ENCODE assay signal across 22 cellular contexts in the genomic region with DNA sequence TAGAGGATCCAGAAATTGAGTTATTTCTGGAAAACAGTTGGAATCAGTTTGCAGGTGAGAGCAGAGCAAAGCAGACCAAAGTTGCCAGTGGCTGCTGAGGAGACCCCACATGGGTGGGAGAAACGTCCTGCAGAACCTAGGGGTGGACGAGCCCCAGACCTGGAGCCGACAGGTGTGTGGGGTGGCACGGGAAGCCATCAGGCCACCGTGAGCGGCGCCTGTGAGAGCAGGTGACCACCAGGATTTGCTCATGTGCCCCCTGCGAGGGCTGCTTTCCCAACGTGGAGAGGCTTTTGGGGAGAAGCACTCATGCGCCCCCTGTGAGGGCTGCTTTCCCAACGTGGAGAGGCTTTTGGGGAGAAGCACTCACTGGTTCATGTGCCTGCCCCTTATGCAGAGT.
"Had no signal": no experiment of that assay in that cellular context is flagged by ENCODE, and none has a peak within 500 bp of the region (broad histone marks: within the 10 kb centered on the region; RNA-seq: fewer than 3 reads in every experiment).

No MANE protein-coding gene starts in this region.

- H3K4me3 Mint-ChIP-seq: dendritic cell treated with granulocyte-macrophage colony-stimulating factor and Interleukin-4, amounts not matched to agents 40 ng/mL and 50 ng/mL, for 4 days; effector memory CD8-positive, alpha-beta T cell had no signal

- H3K9me3 Mint-ChIP-seq: dendritic cell treated with granulocyte-macrophage colony-stimulating factor and Interleukin-4, amounts not matched to agents 40 ng/mL and 50 ng/mL, for 4 days; effector memory CD8-positive, alpha-beta T cell had no signal

- H3K27me3 ChIP-seq: colonic mucosa, dorsolateral prefrontal cortex, esophagus muscularis mucosa, esophagus squamous epithelium, foreskin keratinocyte, gastrocnemius medialis, gastroesophageal sphincter, heart left ventricle, heart right ventricle had no signal

- H3K4me1 ChIP-seq: colonic mucosa, esophagus muscularis mucosa, esophagus squamous epithelium, foreskin keratinocyte, gastrocnemius medialis, gastroesophageal sphincter had no signal

- DNase-seq: colonic mucosa; cortex of kidney; dermis blood vessel endothelial cell; dorsolateral prefrontal cortex; effector CD4-positive, alpha-beta T cell; effector CD8-positive, alpha-beta T cell; effector memory CD4-positive, alpha-beta T cell; effector memory CD8-positive, alpha-beta T cell; erythroblast; esophagus squamous epithelium; foreskin fibroblast; foreskin keratinocyte; foreskin melanocyte; gastrocnemius medialis; glutamatergic neuron; heart left ventricle; heart right ventricle had no signal

- H3K27ac ChIP-seq: colonic mucosa, coronary artery, dorsolateral prefrontal cortex, epithelial cell of prostate, esophagus muscularis mucosa, esophagus squamous epithelium, foreskin keratinocyte, gastrocnemius medialis, gastroesophageal sphincter, heart left ventricle, heart right ventricle had no signal

- H3K36me3 ChIP-seq: colonic mucosa had no signal

- H3K4me3 ChIP-seq: colonic mucosa, coronary artery, dorsolateral prefrontal cortex, esophagus muscularis mucosa, esophagus squamous epithelium, gastrocnemius medialis, gastroesophageal sphincter, heart left ventricle, heart right ventricle had no signal

- H3K27ac Mint-ChIP-seq: dendritic cell treated with granulocyte-macrophage colony-stimulating factor and Interleukin-4, amounts not matched to agents 40 ng/mL and 50 ng/mL, for 4 days; effector memory CD8-positive, alpha-beta T cell had no signal

- H3K27me3 Mint-ChIP-seq: dendritic cell treated with granulocyte-macrophage colony-stimulating factor and Interleukin-4, amounts not matched to agents 40 ng/mL and 50 ng/mL, for 4 days; effector memory CD8-positive, alpha-beta T cell had no signal

- H3K9me3 ChIP-seq: colonic mucosa, esophagus muscularis mucosa, esophagus squamous epithelium, gastrocnemius medialis, gastroesophageal sphincter, heart left ventricle, heart right ventricle had no signal
